Comparison of ENCODE assay signal across 29 cellular contexts in genomic region chr7:7793921-7794320, GRCh38.
A peak's percentile ranks its signal among the peaks of the same experiment; 100 is the strongest.
DNase-seq lines count a peak whose midpoint lies in the region; ATAC-seq and TF ChIP-seq lines count a peak whose summit lies in the region.
"Had no signal": no experiment of that assay in that cellular context is flagged by ENCODE, and none has a peak within 500 bp of the region (broad histone marks: within the 10 kb centered on the region; RNA-seq: fewer than 3 reads in every experiment).

No MANE protein-coding gene starts in this region.

- H3K4me1 Mint-ChIP-seq in GM23338 (peaks cover 50% of the 10 kb centered on the region), WTC11 (peaks cover 61% of the 10 kb centered on the region)
- H3K4me1 Mint-ChIP-seq: activated T-helper 17 cell treated with anti-CD3 and anti-CD28 coated beads, Interleukin-2, amount 50 U/mL, for 72 hours had no signal

- H4K20me1 ChIP-seq in GM23338 (replicated peaks; ENCODE audit: insufficient read depth), result no peaks in the 10 kb centered on the region
- H4K20me1 ChIP-seq: BLaER1 had no signal

- peaks cover 4% of the 10 kb centered on the region for H3K27me3 Mint-ChIP-seq in GM23338 (ENCODE audit: insufficient read depth, low read depth, poor library complexity)
- H3K27me3 Mint-ChIP-seq in WTC11 (ENCODE audit: low read depth), result no peaks in the 10 kb centered on the region; the same call in 1 of the 2 replicates
- H3K27me3 Mint-ChIP-seq: activated CD4-positive, alpha-beta T cell treated with anti-CD3 and anti-CD28 coated beads for 36 hours; activated naive CD4-positive, alpha-beta T cell treated with anti-CD3 and anti-CD28 coated beads, Interleukin-2, amount 10 ng/mL, durations not matched to agents 7 days and 5 days; activated T-helper 17 cell treated with anti-CD3 and anti-CD28 coated beads, Interleukin-2, amount 50 U/mL, for 72 hours had no signal

- no peak for TF ChIP-seq CTCF in GM23338 (conservative IDR thresholded peaks at IDR 0.05; ENCODE audit: low read depth in 2 of 2)
- no peak for TF ChIP-seq CTCF in WTC11 (IDR thresholded peaks at IDR 0.05)
- TF ChIP-seq CTCF in vagina (IDR thresholded peaks at IDR 0.05), result no peak

- no peak overlapping the region for H3K4me3 Mint-ChIP-seq in GM23338
- no peak overlapping the region for H3K4me3 Mint-ChIP-seq in WTC11
- H3K4me3 Mint-ChIP-seq: activated CD4-positive, alpha-beta T cell treated with anti-CD3 and anti-CD28 coated beads for 36 hours; activated CD8-positive, alpha-beta T cell treated with anti-CD3 and anti-CD28 coated beads, Interleukin-2, amount 10 ng/mL, durations not matched to agents 7 days and 5 days; activated naive CD4-positive, alpha-beta T cell treated with anti-CD3 and anti-CD28 coated beads, Interleukin-2, amount 10 ng/mL, durations not matched to agents 7 days and 5 days; activated T-helper 17 cell treated with anti-CD3 and anti-CD28 coated beads, Interleukin-2, amount 50 U/mL, for 72 hours had no signal

- DNase-seq in AG08395 (ENCODE audit: low spot score) (peak; percentile 36), GM23338 (ENCODE audit: low spot score) (no peak), WTC11 (ENCODE audit: low spot score) (no peak), fibroblast of peridontal ligament (ENCODE audit: extremely low read depth) (peak; percentile 29), amygdala (lab: John Stamatoyannopoulos, UW) (no peak), vagina (ENCODE audit: extremely low spot score in 2 of 2) (no peak), NCI-H128 (lab: John Stamatoyannopoulos, UW; ENCODE audit: unreplicated experiment) (no peak)
- no peak for DNase-seq in stimulated activated CD4-positive, alpha-beta T cell treated with anti-CD3 and anti-CD28 coated beads, Interleukin-2, amount 100 ng/mL, for 48 hours
- DNase-seq: activated CD4-positive, alpha-beta T cell treated with anti-CD3 and anti-CD28 coated beads for 36 hours; activated CD8-positive, alpha-beta T cell treated with anti-CD3 and anti-CD28 coated beads, Interleukin-2, amount 10 ng/mL, durations not matched to agents 7 days and 5 days; activated naive CD4-positive, alpha-beta T cell treated with anti-CD3 and anti-CD28 coated beads, Interleukin-2, amount 10 ng/mL, durations not matched to agents 7 days and 5 days; DMS53; effector CD4-positive, alpha-beta T cell; glutamatergic neuron; MG63; NCI-H1105 treated with DMSO at 0.1 percent for 48 hours; NCI-H2081; NCI-H774; SIG-M5; small intestine; stimulated activated naive CD4-positive, alpha-beta T cell treated with Interleukin-2 at 50 U/mL for 16 hours; SW 1271; T-helper 9 cell had no signal

- no peaks in the 10 kb centered on the region for H3K79me2 ChIP-seq in GM23338 (replicated peaks; ENCODE audit: insufficient read depth)
- H3K79me2 ChIP-seq: parathyroid adenoma had no signal

- intact Hi-C loops in vagina (cut with DNase I), result no loop called here

- ATAC-seq in GM23338, result no peak
- ATAC-seq in WTC11, result no peak
- ATAC-seq: activated CD4-positive, alpha-beta T cell treated with anti-CD3 and anti-CD28 coated beads for 36 hours; activated CD8-positive, alpha-beta T cell treated with anti-CD3 and anti-CD28 coated beads, Interleukin-2, amount 10 ng/mL, durations not matched to agents 7 days and 5 days; activated T-helper 17 cell treated with anti-CD3 and anti-CD28 coated beads, Interleukin-2, amount 50 U/mL, for 72 hours had no signal

- H3K9me3 Mint-ChIP-seq in GM23338 (peaks cover 14% of the 10 kb centered on the region; the same call in 1 of the 3 replicates), WTC11 (peaks cover 26% of the 10 kb centered on the region)

- TF ChIP-seq POLR2A in vagina (IDR thresholded peaks at IDR 0.05), result no peak

- peak overlapping the region; percentile 53 for H3K27ac ChIP-seq in GM23338 (ENCODE audit: low read depth)
- H3K27ac ChIP-seq in vagina, result no peak overlapping the region
- H3K27ac ChIP-seq: BLaER1, breast epithelium, epithelial cell of prostate, KMS-11, parathyroid adenoma had no signal

- CTCF ChIA-PET in WTC11 (lab: Charles Lee), result no interaction called here

- no peaks in the 10 kb centered on the region; the same call in 1 of the 2 replicates for H3F3A ChIP-seq in GM23338 (replicated peaks; ENCODE audit: low read depth)

- H3K4me1 ChIP-seq in GM23338 (ENCODE audit: insufficient read depth) (peaks cover 43% of the 10 kb centered on the region), vagina (peaks cover 14% of the 10 kb centered on the region)
- H3K4me1 ChIP-seq: breast epithelium had no signal

- peak overlapping the region; percentile 82; the same call in 1 of the 2 replicates for H3K27ac Mint-ChIP-seq in GM23338
- peak overlapping the region; percentile 30; the same call in 1 of the 2 replicates for H3K27ac Mint-ChIP-seq in WTC11
- H3K27ac Mint-ChIP-seq: activated CD4-positive, alpha-beta T cell treated with anti-CD3 and anti-CD28 coated beads for 36 hours; activated CD8-positive, alpha-beta T cell treated with anti-CD3 and anti-CD28 coated beads, Interleukin-2, amount 10 ng/mL, durations not matched to agents 7 days and 5 days; activated naive CD4-positive, alpha-beta T cell treated with anti-CD3 and anti-CD28 coated beads, Interleukin-2, amount 10 ng/mL, durations not matched to agents 7 days and 5 days; activated T-helper 17 cell treated with anti-CD3 and anti-CD28 coated beads, Interleukin-2, amount 50 U/mL, for 72 hours had no signal

- peaks cover 13% of the 10 kb centered on the region; the same call in 1 of the 2 replicates for H3K9me2 ChIP-seq in GM23338 (ENCODE audit: insufficient read depth)

- H3K36me3 Mint-ChIP-seq in GM23338 (ENCODE audit: low read depth) (peaks cover 26% of the 10 kb centered on the region), WTC11 (peaks cover 25% of the 10 kb centered on the region)

- H3K36me3 ChIP-seq in GM23338 (ENCODE audit: insufficient read depth), result no peaks in the 10 kb centered on the region
- H3K36me3 ChIP-seq in vagina, result no peaks in the 10 kb centered on the region
- H3K36me3 ChIP-seq: breast epithelium, MG63 had no signal

- no peaks in the 10 kb centered on the region for H3K9me3 ChIP-seq in vagina
- H3K9me3 ChIP-seq: breast epithelium, MG63 had no signal

- peak overlapping the region; percentile 42 for H3K4me2 ChIP-seq in GM23338
- H3K4me2 ChIP-seq: BLaER1, KMS-11 had no signal

- H2AFZ ChIP-seq in GM23338, result no peak overlapping the region
- H2AFZ ChIP-seq: parathyroid adenoma had no signal

- H3K4me3 ChIP-seq in GM23338 (no peak overlapping the region), vagina (no peak overlapping the region)
- H3K4me3 ChIP-seq: BLaER1, breast epithelium, MG63 had no signal

- POLR2A ChIA-PET in WTC11 (lab: Charles Lee), result no interaction called here

- H3K27me3 ChIP-seq in GM23338 (ENCODE audit: insufficient read depth) (no peaks in the 10 kb centered on the region), vagina (no peaks in the 10 kb centered on the region)
- H3K27me3 ChIP-seq: BLaER1, breast epithelium, MG63 had no signal

TF ChIP-seq in GM23338, 12 proteins besides CTCF, POLR2A, EP300 and RAD21 (continues in another document):
- TF ChIP-seq ZNF331 (CRISPR knock-in tag; IDR thresholded peaks at IDR 0.05; ENCODE audit: low read depth) (no peak), NANOG (IDR thresholded peaks at IDR 0.05; ENCODE audit: borderline replicate concordance) (no peak)

TF ChIP-seq in WTC11, 78 proteins besides CTCF, POLR2A, EP300 and RAD21 (continues in another document):
- TF ChIP-seq ZBTB21 (CRISPR knock-in tag; IDR thresholded peaks at IDR 0.05; ENCODE audit: borderline replicate concordance) (no peak), ZNF532 (CRISPR knock-in tag; IDR thresholded peaks at IDR 0.05; ENCODE audit: borderline replicate concordance) (no peak), NR2C2 (CRISPR knock-in tag; IDR thresholded peaks at IDR 0.05) (no peak), MYBL2 (CRISPR knock-in tag; IDR thresholded peaks at IDR 0.05) (no peak), MLX (CRISPR knock-in tag; IDR thresholded peaks at IDR 0.05) (no peak)

Comparison
In these comparisons a context has a peak if more than half of its experiments do, and no peak if none do; other contexts are left out.
1. DNase-seq: peak in AG08395 (single experiment) and fibroblast of peridontal ligament (single experiment); none in GM23338 (single experiment), WTC11 (single experiment), amygdala (0 of 56), vagina (0 of 2), stimulated activated CD4-positive, alpha-beta T cell treated with anti-CD3 and anti-CD28 coated beads, Interleukin-2, amount 100 ng/mL, for 48 hours (0 of 2) and NCI-H128 (single experiment).